Comparison of ENCODE assay signal across 1 cellular context in the genomic region with DNA sequence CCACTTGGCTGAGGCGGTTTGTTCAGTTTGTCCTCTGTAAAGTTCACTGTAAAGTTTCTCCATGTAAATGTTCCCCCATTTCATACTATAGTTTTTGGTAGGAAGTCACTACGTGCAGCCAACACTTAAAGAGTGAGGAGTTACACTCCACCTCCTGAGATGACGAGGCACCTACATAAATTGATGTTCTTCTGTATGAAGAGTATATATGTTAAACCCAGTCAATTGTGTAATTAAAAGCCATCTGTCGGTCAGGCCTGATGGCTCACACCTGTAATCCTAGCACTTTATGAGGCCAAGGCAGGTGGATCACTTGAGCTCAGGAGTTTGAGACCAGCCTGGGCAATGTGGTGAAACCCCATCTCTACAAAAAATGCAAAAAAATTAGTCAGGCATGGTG.
TF ChIP-seq lines count a peak whose summit lies in the region.

No MANE protein-coding gene starts in this region.

TF ChIP-seq in GM23338, 12 proteins besides CTCF, POLR2A, EP300 and RAD21 (continued from another document):
- TF ChIP-seq, protein P1, sequence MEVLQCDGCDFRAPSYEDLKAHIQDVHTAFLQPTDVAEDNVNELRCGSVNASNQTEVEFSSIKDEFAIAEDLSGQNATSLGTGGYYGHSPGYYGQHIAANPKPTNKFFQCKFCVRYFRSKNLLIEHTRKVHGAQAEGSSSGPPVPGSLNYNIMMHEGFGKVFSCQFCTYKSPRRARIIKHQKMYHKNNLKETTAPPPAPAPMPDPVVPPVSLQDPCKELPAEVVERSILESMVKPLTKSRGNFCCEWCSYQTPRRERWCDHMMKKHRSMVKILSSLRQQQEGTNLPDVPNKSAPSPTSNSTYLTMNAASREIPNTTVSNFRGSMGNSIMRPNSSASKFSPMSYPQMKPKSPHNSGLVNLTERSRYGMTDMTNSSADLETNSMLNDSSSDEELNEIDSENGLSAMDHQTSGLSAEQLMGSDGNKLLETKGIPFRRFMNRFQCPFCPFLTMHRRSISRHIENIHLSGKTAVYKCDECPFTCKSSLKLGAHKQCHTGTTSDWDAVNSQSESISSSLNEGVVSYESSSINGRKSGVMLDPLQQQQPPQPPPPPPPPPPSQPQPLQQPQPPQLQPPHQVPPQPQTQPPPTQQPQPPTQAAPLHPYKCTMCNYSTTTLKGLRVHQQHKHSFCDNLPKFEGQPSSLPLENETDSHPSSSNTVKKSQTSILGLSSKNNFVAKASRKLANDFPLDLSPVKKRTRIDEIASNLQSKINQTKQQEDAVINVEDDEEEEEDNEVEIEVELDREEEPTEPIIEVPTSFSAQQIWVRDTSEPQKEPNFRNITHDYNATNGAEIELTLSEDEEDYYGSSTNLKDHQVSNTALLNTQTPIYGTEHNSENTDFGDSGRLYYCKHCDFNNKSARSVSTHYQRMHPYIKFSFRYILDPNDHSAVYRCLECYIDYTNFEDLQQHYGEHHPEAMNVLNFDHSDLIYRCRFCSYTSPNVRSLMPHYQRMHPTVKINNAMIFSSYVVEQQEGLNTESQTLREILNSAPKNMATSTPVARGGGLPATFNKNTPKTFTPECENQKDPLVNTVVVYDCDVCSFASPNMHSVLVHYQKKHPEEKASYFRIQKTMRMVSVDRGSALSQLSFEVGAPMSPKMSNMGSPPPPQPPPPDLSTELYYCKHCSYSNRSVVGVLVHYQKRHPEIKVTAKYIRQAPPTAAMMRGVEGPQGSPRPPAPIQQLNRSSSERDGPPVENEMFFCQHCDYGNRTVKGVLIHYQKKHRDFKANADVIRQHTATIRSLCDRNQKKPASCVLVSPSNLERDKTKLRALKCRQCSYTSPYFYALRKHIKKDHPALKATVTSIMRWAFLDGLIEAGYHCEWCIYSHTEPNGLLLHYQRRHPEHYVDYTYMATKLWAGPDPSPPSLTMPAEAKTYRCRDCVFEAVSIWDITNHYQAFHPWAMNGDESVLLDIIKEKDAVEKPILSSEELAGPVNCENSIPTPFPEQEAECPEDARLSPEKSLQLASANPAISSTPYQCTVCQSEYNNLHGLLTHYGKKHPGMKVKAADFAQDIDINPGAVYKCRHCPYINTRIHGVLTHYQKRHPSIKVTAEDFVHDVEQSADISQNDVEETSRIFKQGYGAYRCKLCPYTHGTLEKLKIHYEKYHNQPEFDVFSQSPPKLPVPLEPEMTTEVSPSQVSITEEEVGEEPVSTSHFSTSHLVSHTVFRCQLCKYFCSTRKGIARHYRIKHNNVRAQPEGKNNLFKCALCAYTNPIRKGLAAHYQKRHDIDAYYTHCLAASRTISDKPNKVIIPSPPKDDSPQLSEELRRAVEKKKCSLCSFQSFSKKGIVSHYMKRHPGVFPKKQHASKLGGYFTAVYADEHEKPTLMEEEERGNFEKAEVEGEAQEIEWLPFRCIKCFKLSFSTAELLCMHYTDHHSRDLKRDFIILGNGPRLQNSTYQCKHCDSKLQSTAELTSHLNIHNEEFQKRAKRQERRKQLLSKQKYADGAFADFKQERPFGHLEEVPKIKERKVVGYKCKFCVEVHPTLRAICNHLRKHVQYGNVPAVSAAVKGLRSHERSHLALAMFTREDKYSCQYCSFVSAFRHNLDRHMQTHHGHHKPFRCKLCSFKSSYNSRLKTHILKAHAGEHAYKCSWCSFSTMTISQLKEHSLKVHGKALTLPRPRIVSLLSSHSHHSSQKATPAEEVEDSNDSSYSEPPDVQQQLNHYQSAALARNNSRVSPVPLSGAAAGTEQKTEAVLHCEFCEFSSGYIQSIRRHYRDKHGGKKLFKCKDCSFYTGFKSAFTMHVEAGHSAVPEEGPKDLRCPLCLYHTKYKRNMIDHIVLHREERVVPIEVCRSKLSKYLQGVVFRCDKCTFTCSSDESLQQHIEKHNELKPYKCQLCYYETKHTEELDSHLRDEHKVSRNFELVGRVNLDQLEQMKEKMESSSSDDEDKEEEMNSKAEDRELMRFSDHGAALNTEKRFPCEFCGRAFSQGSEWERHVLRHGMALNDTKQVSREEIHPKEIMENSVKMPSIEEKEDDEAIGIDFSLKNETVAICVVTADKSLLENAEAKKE (CRISPR knock-in tag; IDR thresholded peaks at IDR 0.05): no peak
- no peak for TF ChIP-seq ZNF331 (CRISPR knock-in tag; IDR thresholded peaks at IDR 0.05; ENCODE audit: low read depth)
- no peak for TF ChIP-seq JUNB (IDR thresholded peaks at IDR 0.05; ENCODE audit: unreplicated experiment)
- TF ChIP-seq CREB1 (CRISPR knock-in tag; IDR thresholded peaks at IDR 0.05; ENCODE audit: low read depth): no peak
- TF ChIP-seq, protein P2, sequence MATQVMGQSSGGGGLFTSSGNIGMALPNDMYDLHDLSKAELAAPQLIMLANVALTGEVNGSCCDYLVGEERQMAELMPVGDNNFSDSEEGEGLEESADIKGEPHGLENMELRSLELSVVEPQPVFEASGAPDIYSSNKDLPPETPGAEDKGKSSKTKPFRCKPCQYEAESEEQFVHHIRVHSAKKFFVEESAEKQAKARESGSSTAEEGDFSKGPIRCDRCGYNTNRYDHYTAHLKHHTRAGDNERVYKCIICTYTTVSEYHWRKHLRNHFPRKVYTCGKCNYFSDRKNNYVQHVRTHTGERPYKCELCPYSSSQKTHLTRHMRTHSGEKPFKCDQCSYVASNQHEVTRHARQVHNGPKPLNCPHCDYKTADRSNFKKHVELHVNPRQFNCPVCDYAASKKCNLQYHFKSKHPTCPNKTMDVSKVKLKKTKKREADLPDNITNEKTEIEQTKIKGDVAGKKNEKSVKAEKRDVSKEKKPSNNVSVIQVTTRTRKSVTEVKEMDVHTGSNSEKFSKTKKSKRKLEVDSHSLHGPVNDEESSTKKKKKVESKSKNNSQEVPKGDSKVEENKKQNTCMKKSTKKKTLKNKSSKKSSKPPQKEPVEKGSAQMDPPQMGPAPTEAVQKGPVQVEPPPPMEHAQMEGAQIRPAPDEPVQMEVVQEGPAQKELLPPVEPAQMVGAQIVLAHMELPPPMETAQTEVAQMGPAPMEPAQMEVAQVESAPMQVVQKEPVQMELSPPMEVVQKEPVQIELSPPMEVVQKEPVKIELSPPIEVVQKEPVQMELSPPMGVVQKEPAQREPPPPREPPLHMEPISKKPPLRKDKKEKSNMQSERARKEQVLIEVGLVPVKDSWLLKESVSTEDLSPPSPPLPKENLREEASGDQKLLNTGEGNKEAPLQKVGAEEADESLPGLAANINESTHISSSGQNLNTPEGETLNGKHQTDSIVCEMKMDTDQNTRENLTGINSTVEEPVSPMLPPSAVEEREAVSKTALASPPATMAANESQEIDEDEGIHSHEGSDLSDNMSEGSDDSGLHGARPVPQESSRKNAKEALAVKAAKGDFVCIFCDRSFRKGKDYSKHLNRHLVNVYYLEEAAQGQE (IDR thresholded peaks at IDR 0.05; ENCODE audit: unreplicated experiment): no peak
